ENCODE assay signal across 1 cellular context in genomic region chr20:63752411-63753101, GRCh38.
TF ChIP-seq lines count a peak whose summit lies in the region.

No MANE protein-coding gene starts in this region.

TF ChIP-seq in H1, 55 proteins besides CTCF, POLR2A, EP300 and RAD21:
- TF ChIP-seq FOSL1 (IDR thresholded peaks at IDR 0.05; ENCODE audit: insufficient read depth, low read depth, low read length) (no peak), KDM5A (IDR thresholded peaks at IDR 0.05; ENCODE audit: low read length) (no peak), CHD7 (IDR thresholded peaks at IDR 0.05; ENCODE audit: insufficient replicate concordance, low read length) (no peak), GABPA (IDR thresholded peaks at IDR 0.05; ENCODE audit: borderline replicate concordance, insufficient read depth, low read length) (peak; percentile 57; the same call in 1 of the 2 replicates), NANOG (IDR thresholded peaks at IDR 0.05; ENCODE audit: insufficient read depth, low read depth, low read length, poor library complexity, severe bottlenecking) (no peak)
